In the genomic region with DNA sequence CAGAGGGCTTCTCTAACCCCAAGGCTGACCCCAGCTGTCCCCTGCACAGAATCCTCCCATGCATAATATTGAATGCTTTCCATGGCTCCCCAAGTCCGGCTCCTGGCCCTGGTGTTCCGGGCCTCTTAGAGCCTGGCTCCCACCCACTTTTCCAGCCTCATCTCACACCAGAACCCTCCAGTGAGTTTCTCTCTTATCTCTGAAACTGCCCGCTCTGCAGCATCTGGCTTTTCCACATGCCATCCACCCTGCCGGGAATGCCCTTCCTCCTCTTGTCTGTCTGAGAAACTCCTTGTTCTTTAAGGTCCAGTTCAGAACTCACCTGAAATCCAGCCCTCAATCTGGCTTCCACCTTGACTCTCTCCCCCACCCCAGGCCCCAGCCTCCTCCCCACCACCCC, we compare ENCODE assay signal across 31 cellular contexts. TPM values are rescaled to one million over a fixed set of nuclear protein-coding genes. Genes with fewer than 3 reads are reported as not detected.
"Had no signal": no experiment of that assay in that cellular context is flagged by ENCODE, and none has a peak within 500 bp of the region (broad histone marks: within the 10 kb centered on the region; RNA-seq: fewer than 3 reads in every experiment).

No MANE protein-coding gene starts in this region.

- H3K4me1 ChIP-seq: adrenal gland, esophagus muscularis mucosa, gastrocnemius medialis, tibial artery had no signal

- H3K9me3 ChIP-seq: adrenal gland, colonic mucosa, esophagus muscularis mucosa, gastrocnemius medialis, tibial artery had no signal

- ATAC-seq: effector memory CD8-positive, alpha-beta T cell; gastrocnemius medialis; left cardiac atrium; sciatic nerve; stimulated activated effector memory CD8-positive, alpha-beta T cell treated with anti-CD3 and anti-CD28 coated beads, Interleukin-12 subunit alpha, Interleukin-12 subunit beta, amount 100 ng/mL, for 72 hours; stimulated activated naive CD8-positive, alpha-beta T cell treated with anti-CD3 and anti-CD28 coated beads, Interleukin-15, amount 100 ng/mL, for 72 hours had no signal

- H3K27ac Mint-ChIP-seq: activated CD4-positive, alpha-beta memory T cell treated with anti-CD3 and anti-CD28 coated beads, Interleukin-2, amount 10 ng/mL, durations not matched to agents 7 days and 5 days; activated naive CD8-positive, alpha-beta T cell; activated T-helper 1 cell treated with anti-CD3 and anti-CD28 coated beads, Interleukin-12 subunit alpha, Interleukin-12 subunit beta, Interleukin-2, Interleukin-4 antibody, amounts not matched to agents 30 ng/mL and 10 ng/mL and 1 ng/mL, durations not matched to agents 14 hours and 24 hours and 36 hours; effector memory CD8-positive, alpha-beta T cell; nephron progenitor cell; stimulated activated effector memory CD8-positive, alpha-beta T cell treated with anti-CD3 and anti-CD28 coated beads, Interleukin-12 subunit alpha, Interleukin-12 subunit beta, amount 100 ng/mL, for 72 hours; stimulated activated naive CD8-positive, alpha-beta T cell treated with anti-CD3 and anti-CD28 coated beads, Interleukin-15, amount 100 ng/mL, for 72 hours; T-helper 1 cell treated with Interleukin-12 subunit alpha and Interleukin-12 subunit beta and Interleukin-4 antibody, amounts not matched to agents 30 μg/mL and 1 μg/mL, for 36 hours had no signal

- H3K36me3 Mint-ChIP-seq: activated naive CD8-positive, alpha-beta T cell; stimulated activated effector memory CD8-positive, alpha-beta T cell treated with anti-CD3 and anti-CD28 coated beads, Interleukin-12 subunit alpha, Interleukin-12 subunit beta, amount 100 ng/mL, for 72 hours had no signal

- DNase-seq: activated CD4-positive, alpha-beta memory T cell treated with anti-CD3 and anti-CD28 coated beads, Interleukin-2, amount 10 ng/mL, durations not matched to agents 7 days and 5 days; activated CD4-positive, alpha-beta T cell treated with anti-CD3 and anti-CD28 coated beads for 4 hours; activated CD4-positive, CD25-positive, alpha-beta regulatory T cell; activated gamma-delta T cell treated with Interleukin-2 at 50 U/mL for 16 hours; adrenal gland; colonic mucosa; dorsolateral prefrontal cortex; effector memory CD8-positive, alpha-beta T cell; gastrocnemius medialis; head of caudate nucleus; left cardiac atrium; mesenchymal stem cell; nephron progenitor cell; nucleus accumbens; small intestine; stimulated activated CD4-positive, alpha-beta T cell treated with anti-CD3 and anti-CD28 coated beads, Interleukin-2, amount 100 ng/mL, for 24 hours; stimulated activated naive CD8-positive, alpha-beta T cell treated with anti-CD3 and anti-CD28 coated beads, Interleukin-15, amount 100 ng/mL, for 72 hours; T1000; tibial artery had no signal

- H3K9me3 Mint-ChIP-seq: activated CD4-positive, alpha-beta memory T cell treated with anti-CD3 and anti-CD28 coated beads, Interleukin-2, amount 10 ng/mL, durations not matched to agents 7 days and 5 days; activated T-helper 1 cell treated with anti-CD3 and anti-CD28 coated beads, Interleukin-12 subunit alpha, Interleukin-12 subunit beta, Interleukin-2, Interleukin-4 antibody, amounts not matched to agents 30 ng/mL and 10 ng/mL and 1 ng/mL, durations not matched to agents 14 hours and 24 hours and 36 hours; effector memory CD8-positive, alpha-beta T cell; nephron progenitor cell; stimulated activated effector memory CD8-positive, alpha-beta T cell treated with anti-CD3 and anti-CD28 coated beads, Interleukin-12 subunit alpha, Interleukin-12 subunit beta, amount 100 ng/mL, for 72 hours; stimulated activated naive CD8-positive, alpha-beta T cell treated with anti-CD3 and anti-CD28 coated beads, Interleukin-15, amount 100 ng/mL, for 72 hours; T-helper 1 cell treated with Interleukin-12 subunit alpha and Interleukin-12 subunit beta and Interleukin-4 antibody, amounts not matched to agents 30 μg/mL and 1 μg/mL, for 36 hours had no signal

- H3K4me1 Mint-ChIP-seq: activated CD4-positive, alpha-beta memory T cell treated with anti-CD3 and anti-CD28 coated beads, Interleukin-2, amount 10 ng/mL, durations not matched to agents 7 days and 5 days; stimulated activated effector memory CD8-positive, alpha-beta T cell treated with anti-CD3 and anti-CD28 coated beads, Interleukin-12 subunit alpha, Interleukin-12 subunit beta, amount 100 ng/mL, for 72 hours; stimulated activated naive CD8-positive, alpha-beta T cell treated with anti-CD3 and anti-CD28 coated beads, Interleukin-15, amount 100 ng/mL, for 72 hours had no signal

- H3K4me3 ChIP-seq: adrenal gland, colonic mucosa, dorsolateral prefrontal cortex, esophagus muscularis mucosa, gastrocnemius medialis, tibial artery had no signal

- H3K4me3 Mint-ChIP-seq: activated CD4-positive, alpha-beta memory T cell treated with anti-CD3 and anti-CD28 coated beads, Interleukin-2, amount 10 ng/mL, durations not matched to agents 7 days and 5 days; activated naive CD8-positive, alpha-beta T cell; activated T-helper 1 cell treated with anti-CD3 and anti-CD28 coated beads, Interleukin-12 subunit alpha, Interleukin-12 subunit beta, Interleukin-2, Interleukin-4 antibody, amounts not matched to agents 30 ng/mL and 10 ng/mL and 1 ng/mL, durations not matched to agents 14 hours and 24 hours and 36 hours; effector memory CD8-positive, alpha-beta T cell; nephron progenitor cell; stimulated activated effector memory CD8-positive, alpha-beta T cell treated with anti-CD3 and anti-CD28 coated beads, Interleukin-12 subunit alpha, Interleukin-12 subunit beta, amount 100 ng/mL, for 72 hours; stimulated activated naive CD8-positive, alpha-beta T cell treated with anti-CD3 and anti-CD28 coated beads, Interleukin-15, amount 100 ng/mL, for 72 hours; T-helper 1 cell treated with Interleukin-12 subunit alpha and Interleukin-12 subunit beta and Interleukin-4 antibody, amounts not matched to agents 30 μg/mL and 1 μg/mL, for 36 hours had no signal

- H3K36me3 ChIP-seq: adrenal gland, colonic mucosa, esophagus muscularis mucosa, gastrocnemius medialis, tibial artery had no signal

- H3K27me3 ChIP-seq: adrenal gland, colonic mucosa, dorsolateral prefrontal cortex, esophagus muscularis mucosa, gastrocnemius medialis had no signal

- H3K27ac ChIP-seq: adrenal gland, colonic mucosa, dorsolateral prefrontal cortex, esophagus muscularis mucosa, gastrocnemius medialis, tibial artery had no signal

- H3K27me3 Mint-ChIP-seq: activated CD4-positive, alpha-beta memory T cell treated with anti-CD3 and anti-CD28 coated beads, Interleukin-2, amount 10 ng/mL, durations not matched to agents 7 days and 5 days; activated naive CD8-positive, alpha-beta T cell had no signal

RNA-seq across cellular contexts. Expression of a gene that starts 6.8 kb away (rescaled TPM):
- total RNA-seq: activated T-helper 1 cell treated with anti-CD3 and anti-CD28 coated beads, Interleukin-12 subunit alpha, Interleukin-12 subunit beta, Interleukin-2, Interleukin-4 antibody, amounts not matched to agents 30 ng/mL and 10 ng/mL and 1 ng/mL, durations not matched to agents 14 hours and 24 hours and 36 hours; adrenal gland; bronchial epithelial cell; colonic mucosa; esophagus muscularis mucosa; gastrocnemius medialis; left cardiac atrium; liver; mononuclear cell; myocyte; renal cortical epithelial cell; sciatic nerve; urinary bladder had no signal
- polyA plus RNA-seq: urinary bladder had no signal
